Comparison of ENCODE assay signal across 32 cellular contexts in the genomic region with DNA sequence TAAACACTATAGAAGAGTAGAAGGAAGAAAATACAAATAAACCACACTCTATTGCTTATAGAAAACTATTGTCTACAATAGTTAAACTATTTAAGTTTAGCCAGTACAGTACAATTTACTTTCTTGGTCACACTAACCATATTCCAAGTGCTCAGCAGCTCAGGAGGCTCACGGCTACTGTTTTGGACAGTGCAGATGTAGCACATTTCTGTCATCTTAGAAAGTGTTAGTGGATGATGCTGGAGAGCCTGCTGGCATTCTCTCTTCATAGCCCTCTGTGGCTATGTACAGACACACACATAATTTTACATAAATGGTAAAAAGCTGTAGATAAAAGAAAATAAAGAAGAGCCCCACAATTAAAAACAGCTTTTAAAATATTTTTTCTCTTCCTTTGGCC.
"Had no signal": no experiment of that assay in that cellular context is flagged by ENCODE, and none has a peak within 500 bp of the region (broad histone marks: within the 10 kb centered on the region; RNA-seq: fewer than 3 reads in every experiment).

No MANE protein-coding gene starts in this region.

- H3K27ac ChIP-seq: adrenal gland, ascending aorta, body of pancreas, brain microvascular endothelial cell, breast epithelium, cardiac muscle cell had no signal

- DNase-seq: activated effector memory CD4-positive, alpha-beta T cell treated with anti-CD3 and anti-CD28 coated beads, Interleukin-2, amount 50 U/mL, for 16 hours; activated effector memory CD4-positive, alpha-beta T cell treated with Interleukin-2 at 50 U/mL for 16 hours; activated gamma-delta T cell; activated gamma-delta T cell treated with Interleukin-2 at 50 U/mL for 16 hours; activated naive CD4-positive, alpha-beta T cell; activated naive CD4-positive, alpha-beta T cell treated with anti-CD3 and anti-CD28 coated beads for 36 hours; activated naive CD4-positive, alpha-beta T cell treated with anti-CD3 and anti-CD28 coated beads, Interleukin-2, amount 10 ng/mL, durations not matched to agents 7 days and 5 days; activated naive CD4-positive, alpha-beta T cell treated with anti-CD3 and anti-CD28 coated beads, Interleukin-2, amount 50 U/mL, for 16 hours; activated naive CD4-positive, alpha-beta T cell treated with Interleukin-2 at 50 U/mL for 16 hours; activated naive CD8-positive, alpha-beta T cell treated with anti-CD3 and anti-CD28 coated beads for 36 hours; activated naive CD8-positive, alpha-beta T cell treated with anti-CD3 and anti-CD28 coated beads, Interleukin-2, amount 10 ng/mL, durations not matched to agents 7 days and 5 days; activated naive CD8-positive, alpha-beta T cell treated with anti-CD3 and anti-CD28 coated beads, Interleukin-2, amount 50 U/mL, for 24 hours; activated T-cell treated with anti-CD3 and anti-CD28 coated beads, Interleukin-2, amount 50 U/mL, for 1 hour; activated T-cell treated with anti-CD3 and anti-CD28 coated beads, Interleukin-2, amount 50 U/mL, for 24 hours; activated T-cell treated with anti-CD3 and anti-CD28 coated beads, Interleukin-2, amount 50 U/mL, for 4 hours; activated T-cell treated with anti-CD3 and anti-CD28 coated beads, Interleukin-2, amount 50 U/mL, for 48 hours; activated T-cell treated with anti-CD3 and anti-CD28 coated beads, Interleukin-2, amount 50 U/mL, for 72 hours; adrenal gland; amniotic stem cell; amygdala; anterior cingulate cortex; aorta; body of pancreas; brain microvascular endothelial cell; caudate nucleus; central memory CD4-positive, alpha-beta T cell; cerebellar nuclear complex had no signal

- H3K27me3 ChIP-seq: adrenal gland, ascending aorta, body of pancreas, brain microvascular endothelial cell, breast epithelium, cardiac muscle cell had no signal

- ATAC-seq: activated naive CD4-positive, alpha-beta T cell treated with anti-CD3 and anti-CD28 coated beads, Interleukin-2, amount 50 U/mL, for 72 hours; activated naive CD8-positive, alpha-beta T cell treated with anti-CD3 and anti-CD28 coated beads, Interleukin-2, amount 50 U/mL, for 24 hours; activated T-cell treated with anti-CD3 and anti-CD28 coated beads, Interleukin-2, amount 50 U/mL, for 4 hours; activated T-cell treated with anti-CD3 and anti-CD28 coated beads, Interleukin-2, amount 50 U/mL, for 72 hours; activated T-helper 17 cell treated with anti-CD3 and anti-CD28 coated beads, Interleukin-2, amount 50 U/mL, for 72 hours; body of pancreas had no signal

- H3K9me3 ChIP-seq: adrenal gland, body of pancreas, breast epithelium had no signal

- H3K4me1 ChIP-seq: adrenal gland, body of pancreas, breast epithelium had no signal

- H3K4me3 ChIP-seq: adrenal gland, ascending aorta, body of pancreas, breast epithelium, cardiac muscle cell had no signal
